Comparison of ENCODE assay signal across 11 cellular contexts in genomic region chr21:38817371-38818335, GRCh38. TPM values are rescaled to one million over a fixed set of nuclear protein-coding genes. Genes with fewer than 3 reads are reported as not detected.
DNase-seq lines count a peak whose midpoint lies in the region; ATAC-seq and TF ChIP-seq lines count a peak whose summit lies in the region.
"Had no signal": no experiment of that assay in that cellular context is flagged by ENCODE, and none has a peak within 500 bp of the region (broad histone marks: within the 10 kb centered on the region; RNA-seq: fewer than 3 reads in every experiment).

No MANE protein-coding gene starts in this region.

- no peak overlapping the region for H3K4me3 Mint-ChIP-seq in CD14-positive monocyte
- no peak overlapping the region for H3K4me3 Mint-ChIP-seq in activated naive CD4-positive, alpha-beta T cell treated with anti-CD3 and anti-CD28 coated beads for 36 hours
- H3K4me3 Mint-ChIP-seq: CD8-positive, alpha-beta T cell had no signal

- intact Hi-C loops in CD14-positive monocyte (cut with micrococcal nuclease) = no loop called here
- intact Hi-C loops in activated naive CD4-positive, alpha-beta T cell treated with anti-CD3 and anti-CD28 coated beads for 36 hours (cut with micrococcal nuclease) = no loop called here

- no peak overlapping the region for H3K9ac ChIP-seq in SK-N-MC (ENCODE audit: insufficient read length)

- no peak for ATAC-seq in HG03095 (IDR thresholded peaks at IDR 0.05; ENCODE audit: unreplicated experiment)
- ATAC-seq: CD8-positive, alpha-beta T cell had no signal

- H3K9me3 ChIP-seq in SK-N-MC (ENCODE audit: low read depth, low read length) = no peaks in the 10 kb centered on the region

- H3K4me3 ChIP-seq in SK-N-MC (no peak overlapping the region), foreskin fibroblast (ENCODE audit: low read depth in 1 of 2, low read length in 2 of 2) (no peak overlapping the region)

- H3K36me3 ChIP-seq in SK-N-MC (ENCODE audit: insufficient read depth, low read length) = peaks cover 95% of the 10 kb centered on the region

- peaks cover 96 to 98% of the 10 kb centered on the region in 2 donors for H3K36me3 Mint-ChIP-seq in CD14-positive monocyte
- peaks cover 79% of the 10 kb centered on the region for H3K36me3 Mint-ChIP-seq in activated naive CD4-positive, alpha-beta T cell treated with anti-CD3 and anti-CD28 coated beads for 36 hours (ENCODE audit: low read depth)

- CTCF ChIA-PET in activated naive CD4-positive, alpha-beta T cell treated with anti-CD3 and anti-CD28 coated beads for 36 hours (lab: Charles Lee) = no interaction called here

- peak; percentile 54 for DNase-seq in CD14-positive monocyte (ENCODE audit: low spot score)
- no peak for DNase-seq in SK-N-MC (ENCODE audit: low read depth, low spot score)
- peak; percentile 79 to 87 for DNase-seq in foreskin fibroblast
- DNase-seq in renal cortical epithelial cell (ENCODE audit: low read depth) = peak; percentile 59
- no peak for DNase-seq in activated naive CD4-positive, alpha-beta T cell treated with anti-CD3 and anti-CD28 coated beads for 36 hours
- DNase-seq in activated T-cell treated with anti-CD3 and anti-CD28 coated beads, Interleukin-2, amount 50 U/mL, for 1 hour = no peak
- no peak for DNase-seq in activated CD4-positive, alpha-beta T cell treated with anti-CD3 and anti-CD28 coated beads, Interleukin-2, amount 50 U/mL, for 1 hour
- DNase-seq: activated CD4-positive, alpha-beta T cell treated with anti-CD3 and anti-CD28 coated beads, Interleukin-2, amount 50 U/mL, for 48 hours; CD8-positive, alpha-beta T cell; NCI-H1417 treated with DMSO at 0.1 percent for 48 hours had no signal

- TF ChIP-seq CTCF in CD14-positive monocyte (IDR thresholded peaks at IDR 0.05) (no peak), foreskin fibroblast (IDR thresholded peaks at IDR 0.05; ENCODE audit: low read depth, low read length) (no peak)

- peaks cover 0 to 3% (median 0%) of the 10 kb centered on the region in 3 donors for H3K27me3 Mint-ChIP-seq in CD14-positive monocyte (ENCODE audit: low read depth in 3 of 3)
- no peaks in the 10 kb centered on the region for H3K27me3 Mint-ChIP-seq in activated naive CD4-positive, alpha-beta T cell treated with anti-CD3 and anti-CD28 coated beads for 36 hours (ENCODE audit: low read depth)

- H3K27ac Mint-ChIP-seq in CD14-positive monocyte = peak overlapping the region in 6 of 7 donors; percentile 38 to 78 (median 68)
- H3K27ac Mint-ChIP-seq in activated naive CD4-positive, alpha-beta T cell treated with anti-CD3 and anti-CD28 coated beads for 36 hours = no peak overlapping the region
- H3K27ac Mint-ChIP-seq: CD8-positive, alpha-beta T cell had no signal

- H3K9me3 Mint-ChIP-seq in CD14-positive monocyte = peaks cover 0 to 5% (median 0%) of the 10 kb centered on the region in 7 donors
- H3K9me3 Mint-ChIP-seq in activated naive CD4-positive, alpha-beta T cell treated with anti-CD3 and anti-CD28 coated beads for 36 hours = no peaks in the 10 kb centered on the region
- H3K9me3 Mint-ChIP-seq: CD8-positive, alpha-beta T cell had no signal

- peaks cover 19% of the 10 kb centered on the region for H3K4me1 Mint-ChIP-seq in CD14-positive monocyte
- H3K4me1 Mint-ChIP-seq in activated naive CD4-positive, alpha-beta T cell treated with anti-CD3 and anti-CD28 coated beads for 36 hours (ENCODE audit: low read depth) = no peaks in the 10 kb centered on the region

- H3K27ac ChIP-seq in SK-N-MC = peak overlapping the region; percentile 97

RNA-seq across cellular contexts. Expression of gene ETS2, which starts 11.9 kb away (rescaled TPM):
- 10 to 100 TPM; 54.2 to 59.5 TPM for polyA plus RNA-seq in CD14-positive monocyte
- total RNA-seq in renal cortical epithelial cell = 20.8 and 35.3 TPM in 2 replicates
- 10 to 100 TPM; 22.4 to 25.6 TPM for total RNA-seq in activated naive CD4-positive, alpha-beta T cell treated with anti-CD3 and anti-CD28 coated beads for 36 hours

Comparison
In these comparisons a context has a peak if more than half of its experiments do, and no peak if none do; other contexts are left out.
1. DNase-seq: peak in CD14-positive monocyte (single experiment), foreskin fibroblast (2 of 2) and renal cortical epithelial cell (single experiment); none in SK-N-MC (single experiment), activated naive CD4-positive, alpha-beta T cell treated with anti-CD3 and anti-CD28 coated beads for 36 hours (single experiment), activated T-cell treated with anti-CD3 and anti-CD28 coated beads, Interleukin-2, amount 50 U/mL, for 1 hour (single experiment) and activated CD4-positive, alpha-beta T cell treated with anti-CD3 and anti-CD28 coated beads, Interleukin-2, amount 50 U/mL, for 1 hour (single experiment).